ENCODE assay signal across 8 cellular contexts in the genomic region with DNA sequence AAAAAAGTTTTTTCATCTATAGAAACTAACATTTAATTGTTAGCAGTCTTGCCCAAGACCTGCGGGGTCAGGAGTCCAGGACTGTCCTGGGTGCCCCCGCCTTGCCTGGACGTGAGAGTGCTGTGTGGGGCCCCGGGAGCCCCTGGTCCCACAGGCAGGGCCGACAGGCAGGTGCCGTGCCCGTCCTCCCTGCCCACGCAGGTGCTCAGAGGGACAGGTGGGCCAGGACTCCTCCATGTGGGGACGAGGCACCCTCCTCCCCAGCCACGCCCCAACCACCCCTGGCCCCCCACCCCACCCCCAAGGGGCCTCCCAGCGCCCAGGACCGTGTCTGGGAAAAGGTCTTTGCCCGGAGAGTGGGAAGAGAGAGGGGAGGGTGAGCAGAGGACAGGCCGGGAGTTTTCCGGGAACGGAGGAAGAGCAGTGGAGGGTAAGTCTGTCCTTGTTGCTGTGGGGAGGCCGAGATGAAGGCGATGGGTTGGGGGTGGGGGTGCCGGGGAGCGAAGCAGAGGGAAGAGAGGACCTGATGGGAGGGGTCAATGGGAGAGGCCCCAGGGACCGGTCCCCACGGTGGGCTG. TPM values are rescaled to one million over a fixed set of nuclear protein-coding genes. Genes with fewer than 3 reads are reported as not detected.
DNase-seq lines count a peak whose midpoint lies in the region; ATAC-seq and TF ChIP-seq lines count a peak whose summit lies in the region.

No MANE protein-coding gene starts in this region.

- TF ChIP-seq POLR2A in right lobe of liver (IDR thresholded peaks at IDR 0.05) (no peak), upper lobe of left lung (IDR thresholded peaks at IDR 0.05) (no peak)

- H3K36me3 ChIP-seq in right lobe of liver (no peaks in the 10 kb centered on the region), upper lobe of left lung (no peaks in the 10 kb centered on the region)

- TF ChIP-seq CTCF in astrocyte of the spinal cord (IDR thresholded peaks at IDR 0.05; ENCODE audit: low read depth, low read length), result no peak
- no peak for TF ChIP-seq CTCF in right lobe of liver (IDR thresholded peaks at IDR 0.05)
- TF ChIP-seq CTCF in upper lobe of left lung (IDR thresholded peaks at IDR 0.05), result no peak
- no peak for TF ChIP-seq CTCF in omental fat pad (IDR thresholded peaks at IDR 0.05)

- DNase-seq in activated T-cell treated with anti-CD3 and anti-CD28 coated beads, Interleukin-2, amount 50 U/mL, for 4 hours, result no peak
- DNase-seq in activated T-cell treated with anti-CD3 and anti-CD28 coated beads, Interleukin-2, amount 50 U/mL, for 48 hours, result no peak
- no peak for DNase-seq in astrocyte of the spinal cord (ENCODE audit: low read depth, low spot score)
- DNase-seq in right lobe of liver, result peak in 1 of 3 donors; percentile 75
- peak in 1 of 2 donors; percentile 71 for DNase-seq in upper lobe of left lung
- no peak for DNase-seq in omental fat pad (ENCODE audit: low spot score)
- no peak for DNase-seq in NCI-H82 treated with DMSO at 0.1 percent for 48 hours (lab: John Stamatoyannopoulos, UW; ENCODE audit: unreplicated experiment)

- H3K27me3 ChIP-seq in right lobe of liver (no peaks in the 10 kb centered on the region), upper lobe of left lung (no peaks in the 10 kb centered on the region)

- no peaks in the 10 kb centered on the region for H3K9me3 ChIP-seq in right lobe of liver
- no peaks in the 10 kb centered on the region for H3K9me3 ChIP-seq in upper lobe of left lung

- H3K4me1 ChIP-seq in right lobe of liver (peaks cover 0 to 22% (median 10%) of the 10 kb centered on the region in 4 donors), upper lobe of left lung (peaks cover 28 to 51% (median 32%) of the 10 kb centered on the region in 4 donors)

- H3K36me3 Mint-ChIP-seq in activated T-cell treated with anti-CD3 and anti-CD28 coated beads, Interleukin-2, amount 50 U/mL, for 4 hours (ENCODE audit: insufficient read depth), result no peaks in the 10 kb centered on the region

- H3K4me3 ChIP-seq in astrocyte of the spinal cord (ENCODE audit: low read depth, low read length) (peak overlapping the region; percentile 50), right lobe of liver (peak overlapping the region; percentile 75 to 94 (median 78)), upper lobe of left lung (peak overlapping the region; percentile 61 to 85 (median 65))

- peak overlapping the region; percentile 86 to 98 (median 89) for H3K27ac ChIP-seq in right lobe of liver
- peak overlapping the region; percentile 79 to 93 (median 84) for H3K27ac ChIP-seq in upper lobe of left lung

- H3K9me3 Mint-ChIP-seq in activated T-cell treated with anti-CD3 and anti-CD28 coated beads, Interleukin-2, amount 50 U/mL, for 4 hours, result no peaks in the 10 kb centered on the region

- ATAC-seq in activated T-cell treated with anti-CD3 and anti-CD28 coated beads, Interleukin-2, amount 50 U/mL, for 4 hours, result peak in 1 of 2 donors; percentile 2
- peak; percentile 3 to 19 (median 13) for ATAC-seq in right lobe of liver
- ATAC-seq in upper lobe of left lung (ENCODE audit: low FRiP score in 2 of 2), result no peak
- ATAC-seq in omental fat pad (ENCODE audit: low FRiP score), result no peak
- ATAC-seq in HG02678 (IDR thresholded peaks at IDR 0.05; ENCODE audit: unreplicated experiment), result no peak

- WGBS in right lobe of liver (ENCODE audit: insufficient coverage, low coverage, low lambda C conversion rate, missing lambda C conversion rate), result 2% methylated on average over 15 of the region's 22 CpGs
- 13 to 15% methylated on average over 13 to 21 of the region's 22 CpGs for WGBS in upper lobe of left lung, 2 donors

- in situ Hi-C loops in astrocyte of the spinal cord (cut with HindIII; ENCODE audit: low sequenced_read_pairs), result loop anchor here (25.0 kb wide), 1 partner anchor 88 kb away; a partner anchor contains a TSS

- peak overlapping the region; percentile 80 for H3K4me3 Mint-ChIP-seq in activated T-cell treated with anti-CD3 and anti-CD28 coated beads, Interleukin-2, amount 50 U/mL, for 4 hours

- intact Hi-C loops in right lobe of liver (cut with DNase I), result loop anchor here in 1 of 2 donors (10.0 kb wide), 2 partner anchors 65 to 85 kb away; a partner anchor contains a TSS

- H3K27me3 Mint-ChIP-seq in activated T-cell treated with anti-CD3 and anti-CD28 coated beads, Interleukin-2, amount 50 U/mL, for 4 hours (ENCODE audit: low read depth), result no peaks in the 10 kb centered on the region

- TF ChIP-seq EP300 in upper lobe of left lung (IDR thresholded peaks at IDR 0.05), result no peak

- H3K4me1 Mint-ChIP-seq in activated T-cell treated with anti-CD3 and anti-CD28 coated beads, Interleukin-2, amount 50 U/mL, for 4 hours (ENCODE audit: low read depth), result peaks cover 7% of the 10 kb centered on the region

RNA-seq across cellular contexts. Expression of a gene that starts 2.7 kb away (rescaled TPM):
- 1 to 10 TPM in 1 of 3 donors, under 1 TPM in 2; 0.49 to 1.2 (median 0.58) TPM for total RNA-seq in activated T-cell treated with anti-CD3 and anti-CD28 coated beads, Interleukin-2, amount 50 U/mL, for 4 hours
- total RNA-seq in right lobe of liver, result 10 to 100 TPM in 5 of 6 experiments, 1 to 10 TPM in 1; 2.7 to 36.4 (median 20.3) TPM
- 1 to 10 TPM in 4 of 6 donors, under 1 TPM in 1, not detected in 1; 0.89 to 5.2 (median 2.3) TPM for total RNA-seq in upper lobe of left lung
- total RNA-seq in omental fat pad, result under 1 TPM in 1 of 4 donors, not detected in 3; 0.46 TPM

RNA-seq across cellular contexts. Expression of a gene that starts 4.3 kb away (rescaled TPM):
- total RNA-seq in activated T-cell treated with anti-CD3 and anti-CD28 coated beads, Interleukin-2, amount 50 U/mL, for 4 hours, result 1 to 10 TPM in 2 of 3 donors, under 1 TPM in 1; 0.94 to 1.4 (median 1.2) TPM
- 100 to 1,000 TPM; 248 to 755 (median 453) TPM for total RNA-seq in right lobe of liver
- total RNA-seq in upper lobe of left lung, result 1 to 10 TPM in 3 of 6 donors, not detected in 3; 1.8 to 4.4 (median 2.1) TPM
- total RNA-seq in omental fat pad, result 1 to 10 TPM in 1 of 4 donors, not detected in 3; 4.3 TPM

RNA-seq across cellular contexts. Expression of a gene that starts 4.8 kb away (rescaled TPM):
- 100 to 1,000 TPM in 1 of 3 donors, 10 to 100 TPM in 2; 84.0 to 112 (median 95.3) TPM for total RNA-seq in activated T-cell treated with anti-CD3 and anti-CD28 coated beads, Interleukin-2, amount 50 U/mL, for 4 hours
- total RNA-seq in right lobe of liver (100 to 1,000 TPM in 3 of 6 experiments, 10 to 100 TPM in 3; 84.0 to 290 (median 97.4) TPM), upper lobe of left lung (100 to 1,000 TPM in 5 of 6 donors, 10 to 100 TPM in 1; 93.3 to 191 (median 153) TPM), omental fat pad (100 to 1,000 TPM; 154 to 242 (median 185) TPM)

RNA-seq across cellular contexts. Expression of a gene that starts 28.0 kb away (rescaled TPM):
- under 1 TPM in 2 of 3 donors, not detected in 1; 0.30 to 0.51 TPM for total RNA-seq in activated T-cell treated with anti-CD3 and anti-CD28 coated beads, Interleukin-2, amount 50 U/mL, for 4 hours
- total RNA-seq in right lobe of liver (10 to 100 TPM in 2 of 6 experiments, 1 to 10 TPM in 4; 4.3 to 21.9 (median 6.0) TPM), upper lobe of left lung (100 to 1,000 TPM in 5 of 6 donors, 10 to 100 TPM in 1; 31.7 to 395 (median 246) TPM), omental fat pad (100 to 1,000 TPM in 2 of 4 donors, 10 to 100 TPM in 2; 76.9 to 173 (median 118) TPM)

RNA-seq across cellular contexts. Expression of a gene that starts 33.5 kb away (rescaled TPM):
- not detected for total RNA-seq in activated T-cell treated with anti-CD3 and anti-CD28 coated beads, Interleukin-2, amount 50 U/mL, for 4 hours
- total RNA-seq in right lobe of liver, result not detected
- total RNA-seq in upper lobe of left lung, result 1 to 10 TPM in 4 of 6 donors, under 1 TPM in 1, not detected in 1; 0.61 to 6.3 (median 1.8) TPM
- under 1 TPM in 3 of 4 donors, not detected in 1; 0.28 to 0.47 (median 0.36) TPM for total RNA-seq in omental fat pad

Comparison
In these comparisons a context has a peak if more than half of its experiments do, and no peak if none do; other contexts are left out.
1. ATAC-seq: peak in right lobe of liver (4 of 4); none in upper lobe of left lung (0 of 2), omental fat pad (single experiment) and HG02678 (single experiment).
2. RNA of a gene that starts 4.3 kb away (total RNA-seq): 248 to 755 TPM in right lobe of liver; 1.8 to 4.4 TPM in upper lobe of left lung, 0.94 to 1.4 TPM in activated T-cell treated with anti-CD3 and anti-CD28 coated beads, Interleukin-2, amount 50 U/mL, for 4 hours and 4.3 TPM in omental fat pad; every median in the first group is over 10 times any median in the second.
3. Peak in every context shown above with its lines, with median percentiles within 50 percentile points of each other: H3K4me3 ChIP-seq.